ENCODE assay signal across 1 cellular context in the genomic region with DNA sequence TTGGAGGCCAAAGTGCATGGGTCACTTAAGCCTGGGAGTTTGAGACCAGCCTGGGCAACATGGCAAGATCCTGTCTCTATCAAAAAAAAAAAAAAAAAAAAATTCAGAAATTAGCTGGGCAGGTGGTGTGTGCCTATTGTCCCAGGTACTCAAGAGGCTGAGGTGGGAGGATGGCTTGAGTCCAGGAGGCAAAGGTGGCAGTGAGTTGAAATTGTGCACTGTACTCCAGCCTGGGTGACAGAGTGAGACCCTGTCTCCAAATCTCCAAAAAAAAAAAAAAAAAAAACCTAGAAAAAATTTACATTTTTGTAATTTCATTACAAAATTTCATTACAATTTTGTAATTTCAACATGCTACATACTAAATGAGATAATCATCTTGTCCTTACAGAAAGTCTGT.
TF ChIP-seq lines count a peak whose summit lies in the region.

No MANE protein-coding gene starts in this region.

TF ChIP-seq in GM23338, 12 proteins besides CTCF, POLR2A, EP300 and RAD21 (continued from another document):
- TF ChIP-seq, protein P1, sequence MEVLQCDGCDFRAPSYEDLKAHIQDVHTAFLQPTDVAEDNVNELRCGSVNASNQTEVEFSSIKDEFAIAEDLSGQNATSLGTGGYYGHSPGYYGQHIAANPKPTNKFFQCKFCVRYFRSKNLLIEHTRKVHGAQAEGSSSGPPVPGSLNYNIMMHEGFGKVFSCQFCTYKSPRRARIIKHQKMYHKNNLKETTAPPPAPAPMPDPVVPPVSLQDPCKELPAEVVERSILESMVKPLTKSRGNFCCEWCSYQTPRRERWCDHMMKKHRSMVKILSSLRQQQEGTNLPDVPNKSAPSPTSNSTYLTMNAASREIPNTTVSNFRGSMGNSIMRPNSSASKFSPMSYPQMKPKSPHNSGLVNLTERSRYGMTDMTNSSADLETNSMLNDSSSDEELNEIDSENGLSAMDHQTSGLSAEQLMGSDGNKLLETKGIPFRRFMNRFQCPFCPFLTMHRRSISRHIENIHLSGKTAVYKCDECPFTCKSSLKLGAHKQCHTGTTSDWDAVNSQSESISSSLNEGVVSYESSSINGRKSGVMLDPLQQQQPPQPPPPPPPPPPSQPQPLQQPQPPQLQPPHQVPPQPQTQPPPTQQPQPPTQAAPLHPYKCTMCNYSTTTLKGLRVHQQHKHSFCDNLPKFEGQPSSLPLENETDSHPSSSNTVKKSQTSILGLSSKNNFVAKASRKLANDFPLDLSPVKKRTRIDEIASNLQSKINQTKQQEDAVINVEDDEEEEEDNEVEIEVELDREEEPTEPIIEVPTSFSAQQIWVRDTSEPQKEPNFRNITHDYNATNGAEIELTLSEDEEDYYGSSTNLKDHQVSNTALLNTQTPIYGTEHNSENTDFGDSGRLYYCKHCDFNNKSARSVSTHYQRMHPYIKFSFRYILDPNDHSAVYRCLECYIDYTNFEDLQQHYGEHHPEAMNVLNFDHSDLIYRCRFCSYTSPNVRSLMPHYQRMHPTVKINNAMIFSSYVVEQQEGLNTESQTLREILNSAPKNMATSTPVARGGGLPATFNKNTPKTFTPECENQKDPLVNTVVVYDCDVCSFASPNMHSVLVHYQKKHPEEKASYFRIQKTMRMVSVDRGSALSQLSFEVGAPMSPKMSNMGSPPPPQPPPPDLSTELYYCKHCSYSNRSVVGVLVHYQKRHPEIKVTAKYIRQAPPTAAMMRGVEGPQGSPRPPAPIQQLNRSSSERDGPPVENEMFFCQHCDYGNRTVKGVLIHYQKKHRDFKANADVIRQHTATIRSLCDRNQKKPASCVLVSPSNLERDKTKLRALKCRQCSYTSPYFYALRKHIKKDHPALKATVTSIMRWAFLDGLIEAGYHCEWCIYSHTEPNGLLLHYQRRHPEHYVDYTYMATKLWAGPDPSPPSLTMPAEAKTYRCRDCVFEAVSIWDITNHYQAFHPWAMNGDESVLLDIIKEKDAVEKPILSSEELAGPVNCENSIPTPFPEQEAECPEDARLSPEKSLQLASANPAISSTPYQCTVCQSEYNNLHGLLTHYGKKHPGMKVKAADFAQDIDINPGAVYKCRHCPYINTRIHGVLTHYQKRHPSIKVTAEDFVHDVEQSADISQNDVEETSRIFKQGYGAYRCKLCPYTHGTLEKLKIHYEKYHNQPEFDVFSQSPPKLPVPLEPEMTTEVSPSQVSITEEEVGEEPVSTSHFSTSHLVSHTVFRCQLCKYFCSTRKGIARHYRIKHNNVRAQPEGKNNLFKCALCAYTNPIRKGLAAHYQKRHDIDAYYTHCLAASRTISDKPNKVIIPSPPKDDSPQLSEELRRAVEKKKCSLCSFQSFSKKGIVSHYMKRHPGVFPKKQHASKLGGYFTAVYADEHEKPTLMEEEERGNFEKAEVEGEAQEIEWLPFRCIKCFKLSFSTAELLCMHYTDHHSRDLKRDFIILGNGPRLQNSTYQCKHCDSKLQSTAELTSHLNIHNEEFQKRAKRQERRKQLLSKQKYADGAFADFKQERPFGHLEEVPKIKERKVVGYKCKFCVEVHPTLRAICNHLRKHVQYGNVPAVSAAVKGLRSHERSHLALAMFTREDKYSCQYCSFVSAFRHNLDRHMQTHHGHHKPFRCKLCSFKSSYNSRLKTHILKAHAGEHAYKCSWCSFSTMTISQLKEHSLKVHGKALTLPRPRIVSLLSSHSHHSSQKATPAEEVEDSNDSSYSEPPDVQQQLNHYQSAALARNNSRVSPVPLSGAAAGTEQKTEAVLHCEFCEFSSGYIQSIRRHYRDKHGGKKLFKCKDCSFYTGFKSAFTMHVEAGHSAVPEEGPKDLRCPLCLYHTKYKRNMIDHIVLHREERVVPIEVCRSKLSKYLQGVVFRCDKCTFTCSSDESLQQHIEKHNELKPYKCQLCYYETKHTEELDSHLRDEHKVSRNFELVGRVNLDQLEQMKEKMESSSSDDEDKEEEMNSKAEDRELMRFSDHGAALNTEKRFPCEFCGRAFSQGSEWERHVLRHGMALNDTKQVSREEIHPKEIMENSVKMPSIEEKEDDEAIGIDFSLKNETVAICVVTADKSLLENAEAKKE (CRISPR knock-in tag; IDR thresholded peaks at IDR 0.05): no peak
- no peak for TF ChIP-seq ZNF331 (CRISPR knock-in tag; IDR thresholded peaks at IDR 0.05; ENCODE audit: low read depth)
- TF ChIP-seq NANOG (IDR thresholded peaks at IDR 0.05; ENCODE audit: borderline replicate concordance): no peak
- no peak for TF ChIP-seq ZNF114 (CRISPR knock-in tag; IDR thresholded peaks at IDR 0.05)
- TF ChIP-seq POLR2AphosphoS5 (IDR thresholded peaks at IDR 0.05; ENCODE audit: low read depth): no peak
- TF ChIP-seq, protein P2, sequence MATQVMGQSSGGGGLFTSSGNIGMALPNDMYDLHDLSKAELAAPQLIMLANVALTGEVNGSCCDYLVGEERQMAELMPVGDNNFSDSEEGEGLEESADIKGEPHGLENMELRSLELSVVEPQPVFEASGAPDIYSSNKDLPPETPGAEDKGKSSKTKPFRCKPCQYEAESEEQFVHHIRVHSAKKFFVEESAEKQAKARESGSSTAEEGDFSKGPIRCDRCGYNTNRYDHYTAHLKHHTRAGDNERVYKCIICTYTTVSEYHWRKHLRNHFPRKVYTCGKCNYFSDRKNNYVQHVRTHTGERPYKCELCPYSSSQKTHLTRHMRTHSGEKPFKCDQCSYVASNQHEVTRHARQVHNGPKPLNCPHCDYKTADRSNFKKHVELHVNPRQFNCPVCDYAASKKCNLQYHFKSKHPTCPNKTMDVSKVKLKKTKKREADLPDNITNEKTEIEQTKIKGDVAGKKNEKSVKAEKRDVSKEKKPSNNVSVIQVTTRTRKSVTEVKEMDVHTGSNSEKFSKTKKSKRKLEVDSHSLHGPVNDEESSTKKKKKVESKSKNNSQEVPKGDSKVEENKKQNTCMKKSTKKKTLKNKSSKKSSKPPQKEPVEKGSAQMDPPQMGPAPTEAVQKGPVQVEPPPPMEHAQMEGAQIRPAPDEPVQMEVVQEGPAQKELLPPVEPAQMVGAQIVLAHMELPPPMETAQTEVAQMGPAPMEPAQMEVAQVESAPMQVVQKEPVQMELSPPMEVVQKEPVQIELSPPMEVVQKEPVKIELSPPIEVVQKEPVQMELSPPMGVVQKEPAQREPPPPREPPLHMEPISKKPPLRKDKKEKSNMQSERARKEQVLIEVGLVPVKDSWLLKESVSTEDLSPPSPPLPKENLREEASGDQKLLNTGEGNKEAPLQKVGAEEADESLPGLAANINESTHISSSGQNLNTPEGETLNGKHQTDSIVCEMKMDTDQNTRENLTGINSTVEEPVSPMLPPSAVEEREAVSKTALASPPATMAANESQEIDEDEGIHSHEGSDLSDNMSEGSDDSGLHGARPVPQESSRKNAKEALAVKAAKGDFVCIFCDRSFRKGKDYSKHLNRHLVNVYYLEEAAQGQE (IDR thresholded peaks at IDR 0.05; ENCODE audit: unreplicated experiment): no peak
- TF ChIP-seq EZH2phosphoT487 (IDR thresholded peaks at IDR 0.05; ENCODE audit: unreplicated experiment): no peak
- TF ChIP-seq, protein P3, sequence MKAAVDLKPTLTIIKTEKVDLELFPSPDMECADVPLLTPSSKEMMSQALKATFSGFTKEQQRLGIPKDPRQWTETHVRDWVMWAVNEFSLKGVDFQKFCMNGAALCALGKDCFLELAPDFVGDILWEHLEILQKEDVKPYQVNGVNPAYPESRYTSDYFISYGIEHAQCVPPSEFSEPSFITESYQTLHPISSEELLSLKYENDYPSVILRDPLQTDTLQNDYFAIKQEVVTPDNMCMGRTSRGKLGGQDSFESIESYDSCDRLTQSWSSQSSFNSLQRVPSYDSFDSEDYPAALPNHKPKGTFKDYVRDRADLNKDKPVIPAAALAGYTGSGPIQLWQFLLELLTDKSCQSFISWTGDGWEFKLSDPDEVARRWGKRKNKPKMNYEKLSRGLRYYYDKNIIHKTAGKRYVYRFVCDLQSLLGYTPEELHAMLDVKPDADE (IDR thresholded peaks at IDR 0.05): no peak
